In genomic region chr21:42308914-42309752, GRCh38 we compare ENCODE assay signal across 1 cellular context.
TF ChIP-seq lines count a peak whose summit lies in the region.

No MANE protein-coding gene starts in this region.

TF ChIP-seq in IMR-90, 13 proteins besides CTCF, POLR2A, EP300 and RAD21 (continued from another document):
- TF ChIP-seq, protein P1, sequence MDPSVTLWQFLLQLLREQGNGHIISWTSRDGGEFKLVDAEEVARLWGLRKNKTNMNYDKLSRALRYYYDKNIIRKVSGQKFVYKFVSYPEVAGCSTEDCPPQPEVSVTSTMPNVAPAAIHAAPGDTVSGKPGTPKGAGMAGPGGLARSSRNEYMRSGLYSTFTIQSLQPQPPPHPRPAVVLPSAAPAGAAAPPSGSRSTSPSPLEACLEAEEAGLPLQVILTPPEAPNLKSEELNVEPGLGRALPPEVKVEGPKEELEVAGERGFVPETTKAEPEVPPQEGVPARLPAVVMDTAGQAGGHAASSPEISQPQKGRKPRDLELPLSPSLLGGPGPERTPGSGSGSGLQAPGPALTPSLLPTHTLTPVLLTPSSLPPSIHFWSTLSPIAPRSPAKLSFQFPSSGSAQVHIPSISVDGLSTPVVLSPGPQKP (IDR thresholded peaks at IDR 0.05; ENCODE audit: borderline replicate concordance, low read depth, low read length), result no peak
- TF ChIP-seq NFE2L2 (IDR thresholded peaks at IDR 0.05; ENCODE audit: low read depth, low read length) (no peak), FOS (IDR thresholded peaks at IDR 0.05; ENCODE audit: low read depth, low read length) (no peak)
